Comparison of ENCODE assay signal across 8 cellular contexts in the genomic region with DNA sequence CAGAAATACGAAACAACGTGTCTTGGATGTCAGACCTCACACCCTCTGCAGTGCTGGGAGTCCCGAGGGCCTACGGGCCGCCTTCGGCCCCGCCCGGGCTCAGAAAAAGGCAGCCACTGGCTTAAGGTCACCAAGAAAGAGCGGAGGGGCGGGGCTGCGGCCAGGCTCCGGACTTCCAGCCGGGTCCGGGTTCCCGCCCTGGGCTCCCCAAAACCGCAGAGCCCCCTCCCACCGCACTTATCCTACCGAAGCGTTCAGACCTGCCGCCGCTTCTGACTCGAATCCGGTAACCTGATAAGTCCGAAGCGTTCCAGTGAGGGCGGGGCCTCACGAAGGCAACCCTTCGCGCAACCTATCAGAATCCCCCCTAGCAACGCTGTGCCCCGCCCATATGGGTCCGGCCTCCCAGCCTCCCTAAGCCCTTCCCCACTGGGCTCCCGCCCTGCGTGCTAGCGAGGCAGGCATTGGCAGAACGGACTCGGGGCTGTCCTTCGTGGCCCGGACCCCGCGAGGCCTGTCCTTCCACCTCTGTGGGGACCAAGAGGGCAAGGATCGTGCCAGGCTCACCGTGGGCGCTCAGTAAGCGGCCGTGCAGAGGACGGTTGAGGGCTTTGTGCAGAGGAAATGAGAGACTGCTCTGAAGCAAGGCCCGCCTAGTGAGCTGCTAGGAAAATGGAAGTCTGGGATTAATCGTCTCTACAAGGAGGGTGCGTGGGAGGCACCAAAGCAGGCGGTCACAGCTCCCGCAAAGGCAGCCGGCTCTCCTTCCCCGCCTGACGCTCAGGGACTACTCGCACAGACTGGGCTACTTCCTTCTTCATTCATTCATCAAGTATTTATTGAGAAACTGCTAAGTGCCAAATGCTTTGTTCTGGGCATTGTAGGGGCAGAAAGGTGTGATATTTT. TPM values are rescaled to one million over a fixed set of nuclear protein-coding genes. Genes with fewer than 3 reads are reported as not detected.
DNase-seq lines count a peak whose midpoint lies in the region; ATAC-seq and TF ChIP-seq lines count a peak whose summit lies in the region.

NAGA (minus strand) TSS at position 296 of the 906 bp plus-strand sequence. CDS start 515 bp downstream, outside the sequence.

- peak within 1 kb of the TSS; percentile 83 for H3K4me2 ChIP-seq in PC-9

- DNase-seq in DMS153 treated with DMSO at 0.1 percent for 48 hours (lab: John Stamatoyannopoulos, UW; ENCODE audit: unreplicated experiment) = peak; percentile 92
- peak; percentile 99 for DNase-seq in KBM-7
- peak; percentile 94 to 96 for DNase-seq in PC-9
- peak; percentile 90 for DNase-seq in activated T-cell treated with anti-CD3 and anti-CD28 coated beads for 48 hours (ENCODE audit: low read depth)
- peak; percentile 55 for DNase-seq in epithelial cell of prostate (ENCODE audit: low read depth, low spot score)
- peak; percentile 98 for DNase-seq in mucosa of descending colon
- DNase-seq in stimulated activated CD8-positive, alpha-beta memory T cell treated with anti-CD3 and anti-CD28 coated beads, Interleukin-4, amount 100 ng/mL, for 1 hour (ENCODE audit: low read depth in 2 of 2, low spot score in 1 of 2) = peak; percentile 69 to 81

- intact Hi-C loops in PC-9 (cut with micrococcal nuclease; ENCODE audit: unreplicated experiment) = loop anchor here (1.0 to 10.0 kb wide), 3 partner anchors 9 to 126 kb away; partner anchors contain the start of genes CENPM, SMDT1 and WBP2NL
- intact Hi-C loops in mucosa of descending colon (cut with DNase I, micrococcal nuclease) = no loop called here

- no peaks in the 10 kb centered on the region for H3K79me2 ChIP-seq in PC-9 (ENCODE audit: low read depth)

- no peaks in the 10 kb centered on the region for H4K20me1 ChIP-seq in PC-9 (ENCODE audit: insufficient read depth)

- H3K4me3 ChIP-seq in PC-9 (peak within 1 kb of the TSS; percentile 59), mucosa of descending colon (peak within 1 kb of the TSS; percentile 17)

- in situ Hi-C loops in KBM-7 (cut with MboI; ENCODE audit: low pct_unique_long_range_greater_than_20kb, low sequenced_read_pairs) = no loop called here

- peaks cover 10% of the 10 kb centered on the region; the same call in 1 of the 2 replicates for H3F3A ChIP-seq in PC-9 (ENCODE audit: insufficient read depth, low read depth)

- no peak for TF ChIP-seq CTCF in PC-9 (conservative IDR thresholded peaks at IDR 0.05)
- no peak for TF ChIP-seq CTCF in mucosa of descending colon (IDR thresholded peaks at IDR 0.05)

- H3K36me3 ChIP-seq in PC-9 (ENCODE audit: low read depth) (no peaks in the 10 kb centered on the region), mucosa of descending colon (ENCODE audit: low read depth) (peaks cover 3% of the 10 kb centered on the region)

- POLR2A ChIA-PET in PC-9 (lab: Charles Lee; ENCODE audit: unreplicated experiment) = no interaction called here

- no peaks in the 10 kb centered on the region for H3K9me2 ChIP-seq in PC-9 (ENCODE audit: insufficient read depth)

- H3K4me1 ChIP-seq in PC-9 (replicated peaks; ENCODE audit: insufficient read depth) (peaks cover 16% of the 10 kb centered on the region), mucosa of descending colon (ENCODE audit: low read depth) (peaks cover 23% of the 10 kb centered on the region)

- CTCF ChIA-PET in PC-9 (lab: Charles Lee) = no interaction called here

- ATAC-seq in GM21717 (IDR thresholded peaks at IDR 0.05; ENCODE audit: unreplicated experiment) = peak; percentile 80
- ATAC-seq in mucosa of descending colon = peak; percentile 96

- H3K27ac ChIP-seq in PC-9 (peak within 1 kb of the TSS; percentile 42), epithelial cell of prostate (peak within 1 kb of the TSS; percentile 55)

- H2AFZ ChIP-seq in PC-9 = peak within 1 kb of the TSS; percentile 86

- no peaks in the 10 kb centered on the region for H3K27me3 ChIP-seq in PC-9 (ENCODE audit: insufficient read depth, low read depth)

- BruUV-seq in PC-9 (replicated peaks; lab: Mats Ljungman, UMichigan) = TSS peak; percentile 45

- H3K9me3 ChIP-seq in PC-9 (ENCODE audit: insufficient read depth, low read depth) = no peaks in the 10 kb centered on the region; the same call in 1 of the 2 replicates
- H3K9me3 ChIP-seq in mucosa of descending colon = no peaks in the 10 kb centered on the region

RNA-seq across cellular contexts. Expression of gene NAGA, which starts in this region (rescaled TPM):
- total RNA-seq in PC-9 (2021) (13.8 and 15.9 TPM in 2 replicates), mucosa of descending colon (10 to 100 TPM; 24.3 to 35.8 (median 35.4) TPM)

Comparison
In these comparisons a context has a peak if more than half of its experiments do, and no peak if none do; other contexts are left out.
1. Peak in every context shown above with its lines: DNase-seq, ATAC-seq, H3K4me3 ChIP-seq and H3K27ac ChIP-seq.